In genomic region chr13:30978981-30979956, GRCh38 we compare ENCODE assay signal across 8 cellular contexts. TPM values are rescaled to one million over a fixed set of nuclear protein-coding genes. Genes with fewer than 3 reads are reported as not detected.
DNase-seq lines count a peak whose midpoint lies in the region; ATAC-seq and TF ChIP-seq lines count a peak whose summit lies in the region.

No MANE protein-coding gene starts in this region.

- ATAC-seq in Right ventricle myocardium inferior (no peak), mucosa of descending colon (peak; percentile 72), GM21723 (IDR thresholded peaks at IDR 0.05; ENCODE audit: unreplicated experiment) (no peak)

- H3K9me3 ChIP-seq in mucosa of descending colon, result no peaks in the 10 kb centered on the region

- intact Hi-C loops in Right ventricle myocardium inferior (cut with DNase I) (no loop called here), cardiac septum (cut with DNase I) (no loop called here), mucosa of descending colon (cut with DNase I, micrococcal nuclease) (no loop called here)

- TF ChIP-seq CTCF in mucosa of descending colon (IDR thresholded peaks at IDR 0.05), result peak; percentile 58

- no peak overlapping the region for H3K4me3 ChIP-seq in mucosa of descending colon

- no peaks in the 10 kb centered on the region for H3K36me3 ChIP-seq in mucosa of descending colon (ENCODE audit: low read depth)

- H3K4me1 ChIP-seq in mucosa of descending colon (ENCODE audit: low read depth), result peaks cover 4% of the 10 kb centered on the region

- DNase-seq in Right ventricle myocardium inferior (ENCODE audit: missing footprints) (peak; percentile 58), cardiac septum (ENCODE audit: low spot score) (no peak), T-helper 1 cell (peak in 3 of 5 donors; percentile 6 to 29 (median 8)), mucosa of descending colon (peak in 2 of 3 donors; percentile 57 to 77), GF-D8 (lab: John Stamatoyannopoulos, UW) (no peak), NCI-H2107 treated with DMSO at 0.1 percent for 48 hours (lab: John Stamatoyannopoulos, UW; ENCODE audit: unreplicated experiment) (no peak)
- peak; percentile 3 for DNase-seq in central memory CD4-positive, alpha-beta T cell

RNA-seq across cellular contexts. Expression of gene TEX26, which starts 46.8 kb away (rescaled TPM):
- total RNA-seq in Right ventricle myocardium inferior (not detected), cardiac septum (not detected), mucosa of descending colon (not detected)

Comparison
In these comparisons a context has a peak if more than half of its experiments do, and no peak if none do; other contexts are left out.
1. DNase-seq: peak in Right ventricle myocardium inferior (single experiment), T-helper 1 cell (3 of 5), central memory CD4-positive, alpha-beta T cell (single experiment) and mucosa of descending colon (2 of 3); none in cardiac septum (single experiment), GF-D8 (single experiment) and NCI-H2107 treated with DMSO at 0.1 percent for 48 hours (single experiment).